ENCODE assay signal across 15 cellular contexts in the genomic region with DNA sequence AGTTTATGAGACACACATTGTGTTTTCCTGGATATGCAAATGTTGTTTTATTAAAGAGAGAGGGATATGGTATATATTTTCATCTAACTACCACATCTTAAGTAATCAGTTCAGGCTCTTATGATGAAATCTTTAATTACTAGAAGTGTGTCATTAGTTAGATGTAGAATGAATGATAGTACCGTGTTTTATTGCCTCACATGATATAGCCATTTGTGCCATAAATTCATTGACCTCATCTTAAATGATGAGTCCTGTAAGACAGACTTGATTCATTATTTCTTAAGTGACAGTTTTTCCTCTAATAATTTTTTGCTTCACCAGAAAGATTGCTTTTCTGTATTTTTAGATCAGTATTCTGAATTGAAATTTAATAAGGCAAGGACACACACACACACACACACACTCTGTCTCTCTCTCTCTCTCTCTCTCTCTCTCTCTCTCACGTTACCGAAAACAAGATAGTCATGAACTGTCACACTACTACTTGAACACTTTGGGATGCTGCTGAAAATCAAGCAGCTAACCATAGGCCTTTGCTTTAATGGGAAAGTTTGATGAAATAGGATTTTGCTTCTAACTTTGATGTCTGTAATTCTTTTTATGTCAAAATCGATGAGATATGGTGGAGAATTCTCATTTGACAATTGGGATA.
"Had no signal": no experiment of that assay in that cellular context is flagged by ENCODE, and none has a peak within 500 bp of the region (broad histone marks: within the 10 kb centered on the region; RNA-seq: fewer than 3 reads in every experiment).

No MANE protein-coding gene starts in this region.

- H3K27ac ChIP-seq: RWPE1 had no signal

- H3K4me3 Mint-ChIP-seq: T-cell had no signal

- H3K4me3 ChIP-seq: MG63 had no signal

- H3K27ac Mint-ChIP-seq: T-cell had no signal

- DNase-seq: Karpas-422, KG1, MG63, NCI-H1417 treated with DMSO at 0.1 percent for 48 hours, NCI-H2171, NCI-H446 treated with DMSO at 0.1 percent for 48 hours, NCI-H510A treated with DMSO at 0.1 percent for 48 hours, NCI-H526 treated with DMSO at 0.1 percent for 48 hours, PC-3, SW 1271, T-cell had no signal

- H3K9ac ChIP-seq: SK-N-SH had no signal

- H3K36me3 ChIP-seq: MG63 had no signal

- H3K9me3 ChIP-seq: MG63, SK-N-SH had no signal

- H3K36me3 Mint-ChIP-seq: T-cell had no signal

- H3K9me3 Mint-ChIP-seq: T-cell had no signal

- ATAC-seq: HepG2, Panc1, PC-3, T-cell had no signal
